ENCODE assay signal across 18 cellular contexts in genomic region chr1:161956097-161956496, GRCh38.
DNase-seq lines count a peak whose midpoint lies in the region; ATAC-seq and TF ChIP-seq lines count a peak whose summit lies in the region.
"Had no signal": no experiment of that assay in that cellular context is flagged by ENCODE, and none has a peak within 500 bp of the region (broad histone marks: within the 10 kb centered on the region; RNA-seq: fewer than 3 reads in every experiment).

No MANE protein-coding gene starts in this region.

- H3K9me3 ChIP-seq in HEK293 (ENCODE audit: control insufficient read depth, insufficient read depth, low read depth, low read length) = no peaks in the 10 kb centered on the region
- H3K9me3 ChIP-seq in mesenchymal stem cell (ENCODE audit: control insufficient read depth, low read length) = no peaks in the 10 kb centered on the region
- H3K9me3 ChIP-seq: gastroesophageal sphincter had no signal

- H3K18ac ChIP-seq in mesenchymal stem cell (ENCODE audit: low read depth in 1 of 2, low read length in 2 of 2) = no peak overlapping the region

- H4K91ac ChIP-seq in mesenchymal stem cell (ENCODE audit: low read length) = no peak overlapping the region

- peaks cover 8% of the 10 kb centered on the region for H3K79me1 ChIP-seq in mesenchymal stem cell (replicated peaks; ENCODE audit: low read length, poor library complexity, severe bottlenecking)

- no peak overlapping the region for H2AFZ ChIP-seq in mesenchymal stem cell (ENCODE audit: low read depth, low read length)

- no peak overlapping the region for H2BK15ac ChIP-seq in mesenchymal stem cell (ENCODE audit: low read depth, poor library complexity, severe bottlenecking)

- no peak overlapping the region for H3K4ac ChIP-seq in mesenchymal stem cell (ENCODE audit: low read depth in 1 of 2, low read length in 2 of 2)

- DNase-seq in AG10803 (ENCODE audit: low read depth) (peak; percentile 97), amniotic stem cell (lab: John Stamatoyannopoulos, UW) (peak; percentile 62), mesenchymal stem cell (no peak), NCI-H2107 (lab: John Stamatoyannopoulos, UW) (no peak), coronary artery (ENCODE audit: low spot score) (no peak), ACHN (no peak)
- DNase-seq: CD4-positive, CD25-positive, alpha-beta regulatory T cell; dorsolateral prefrontal cortex; NCI-H187; NCI-H524 treated with DMSO at 0.1 percent for 48 hours; occipital lobe; OCI-M1; stimulated activated naive CD4-positive, alpha-beta T cell treated with Interleukin-2 at 50 U/mL for 16 hours had no signal

- H3K23ac ChIP-seq in mesenchymal stem cell (ENCODE audit: low read length in 2 of 2) = no peak overlapping the region

- H4K8ac ChIP-seq in mesenchymal stem cell (ENCODE audit: low read length) = no peak overlapping the region

- WGBS in mesenchymal stem cell = 75% methylated on average over 1 of the region's 4 CpGs

- peak overlapping the region; percentile 62 for H3K9ac ChIP-seq in mesenchymal stem cell (ENCODE audit: low read length)

- H3K14ac ChIP-seq in mesenchymal stem cell (ENCODE audit: low read length in 2 of 2) = no peak overlapping the region

- POLR2A ChIA-PET in HEK293 (lab: Yijun Ruan, JAX) = no interaction called here

- no peak overlapping the region for H2BK5ac ChIP-seq in mesenchymal stem cell (ENCODE audit: low read depth, low read length, poor library complexity, severe bottlenecking)

- H3K36me3 ChIP-seq in HEK293 (ENCODE audit: control insufficient read depth in 2 of 2, insufficient read depth in 1 of 2, low read length in 2 of 2) (peaks cover 0 to 14% of the 10 kb centered on the region in 2 experiments; a peak in 1 of 3 replicates), mesenchymal stem cell (ENCODE audit: control insufficient read depth in 1 of 2, insufficient read depth in 2 of 2, low read depth in 1 of 2, low read length in 2 of 2) (peaks cover 0 to 6% of the 10 kb centered on the region in 2 experiments)

- CTCF ChIA-PET in HEK293 (lab: Yijun Ruan, JAX) = no interaction called here

- no peak overlapping the region for H3K4me2 ChIP-seq in mesenchymal stem cell (ENCODE audit: low read length, poor library complexity, severe bottlenecking)

- in situ Hi-C loops in ACHN (cut with HindIII; ENCODE audit: low pct_ligation_motif_present, low pct_unique_long_range_greater_than_20kb, low sequenced_read_pairs) = no loop called here

- no peaks in the 10 kb centered on the region for H3K4me1 ChIP-seq in HEK293 (ENCODE audit: control insufficient read depth, insufficient read depth, low read length)
- peaks cover 3% of the 10 kb centered on the region for H3K4me1 ChIP-seq in mesenchymal stem cell (ENCODE audit: control insufficient read depth, insufficient read depth, low read depth, low read length)

- no peak for ATAC-seq in GM21390 (IDR thresholded peaks at IDR 0.05; ENCODE audit: unreplicated experiment)
- ATAC-seq: gastroesophageal sphincter had no signal

- H3K4me3 ChIP-seq in AG10803 (ENCODE audit: low read length) = no peak overlapping the region
- H3K4me3 ChIP-seq in HEK293 (ENCODE audit: low read depth, low read length) = no peak overlapping the region
- no peak overlapping the region for H3K4me3 ChIP-seq in mesenchymal stem cell (ENCODE audit: insufficient read depth in 1 of 2, low read depth in 1 of 2, low read length in 2 of 2)
- H3K4me3 ChIP-seq in coronary artery = no peak overlapping the region
- H3K4me3 ChIP-seq: dorsolateral prefrontal cortex, gastroesophageal sphincter, skin epidermis had no signal

- H3K27ac ChIP-seq in HEK293 (ENCODE audit: extremely low read depth, low read depth, low read length) (no peak overlapping the region), mesenchymal stem cell (ENCODE audit: low read length, poor library complexity, severe bottlenecking) (no peak overlapping the region), coronary artery (no peak overlapping the region)
- H3K27ac ChIP-seq: dorsolateral prefrontal cortex, gastroesophageal sphincter, VCaP had no signal

- H3K27me3 ChIP-seq in mesenchymal stem cell (ENCODE audit: control insufficient read depth in 1 of 2, insufficient read depth in 1 of 2, low read length in 2 of 2) = no peaks in the 10 kb centered on the region
- H3K27me3 ChIP-seq: dorsolateral prefrontal cortex, gastroesophageal sphincter had no signal

- TF ChIP-seq CTCF in AG10803 (conservative IDR thresholded peaks at IDR 0.05; ENCODE audit: low read length) = no peak
- no peak for TF ChIP-seq CTCF in HEK293 (tag by site-specific recombination; IDR thresholded peaks at IDR 0.05)
- TF ChIP-seq CTCF in coronary artery (IDR thresholded peaks at IDR 0.05) = no peak

- no peak overlapping the region for H2BK120ac ChIP-seq in mesenchymal stem cell (ENCODE audit: low read depth, low read length)

- no peak overlapping the region for H2AK5ac ChIP-seq in mesenchymal stem cell (ENCODE audit: low read length, severe bottlenecking)

- H2BK12ac ChIP-seq in mesenchymal stem cell (ENCODE audit: low read length in 2 of 2) = no peak overlapping the region

TF ChIP-seq in HEK293, 187 proteins besides CTCF, POLR2A, EP300 and RAD21:
- TF ChIP-seq ZNF394 (tag by site-specific recombination; IDR thresholded peaks at IDR 0.05; ENCODE audit: borderline replicate concordance) (no peak), ZBTB20 (tag by site-specific recombination; IDR thresholded peaks at IDR 0.05) (no peak), ZNF449 (tag by site-specific recombination; IDR thresholded peaks at IDR 0.05) (0 out of 2 replicates have a peak, but pooled peaks have one; percentile 2), ZNF610 (tag by site-specific recombination; IDR thresholded peaks at IDR 0.05; ENCODE audit: borderline replicate concordance) (no peak), IKZF3 (tag by site-specific recombination; IDR thresholded peaks at IDR 0.05) (no peak), MEIS1 (CRISPR knock-in tag; IDR thresholded peaks at IDR 0.05; ENCODE audit: borderline replicate concordance) (no peak)
TF ChIP-seq in HEK293: peak in this region for 1.

Comparison
In these comparisons a context has a peak if more than half of its experiments do, and no peak if none do; other contexts are left out.
1. DNase-seq: peak in AG10803 (single experiment) and amniotic stem cell (single experiment); none in mesenchymal stem cell (single experiment), NCI-H2107 (single experiment), coronary artery (single experiment) and ACHN (single experiment).